Comparison of ENCODE assay signal across 8 cellular contexts in genomic region chr3:3170998-3171397, GRCh38. TPM values are rescaled to one million over a fixed set of nuclear protein-coding genes. Genes with fewer than 3 reads are reported as not detected.
DNase-seq lines count a peak whose midpoint lies in the region; ATAC-seq and TF ChIP-seq lines count a peak whose summit lies in the region.

No MANE protein-coding gene starts in this region.

- H3K4me3 ChIP-seq in fibroblast of villous mesenchyme (ENCODE audit: low read depth, low read length) (no peak overlapping the region), thyroid gland (replicated peaks in 1 of 3) (no peak overlapping the region)

- peaks cover 38% of the 10 kb centered on the region for H3K4me1 Mint-ChIP-seq in T-helper 2 cell treated with Interferon-gamma antibody and Interleukin-4, amounts not matched to agents 5 μg/mL and 100 μg/mL, for 36 hours (ENCODE audit: low read depth)

- H3K4me3 Mint-ChIP-seq in T-helper 2 cell treated with Interferon-gamma antibody and Interleukin-4, amounts not matched to agents 5 μg/mL and 100 μg/mL, for 36 hours = peak overlapping the region; percentile 69

- no peaks in the 10 kb centered on the region for H3K9me3 Mint-ChIP-seq in T-helper 2 cell treated with Interferon-gamma antibody and Interleukin-4, amounts not matched to agents 5 μg/mL and 100 μg/mL, for 36 hours

- intact Hi-C loops in thyroid gland (cut with DNase I) = no loop called here

- H3K4me1 ChIP-seq in thyroid gland = peaks cover 0 to 5% of the 10 kb centered on the region in 2 donors

- H3K36me3 ChIP-seq in thyroid gland = peaks cover 38 to 50% of the 10 kb centered on the region in 2 donors

- peak; percentile 0 for DNase-seq in NCI-H2196 (lab: John Stamatoyannopoulos, UW; ENCODE audit: unreplicated experiment)
- no peak for DNase-seq in NCI-H2196 treated with DMSO at 0.1 percent for 48 hours (lab: John Stamatoyannopoulos, UW; ENCODE audit: unreplicated experiment)
- no peak for DNase-seq in T-helper 2 cell treated with Interferon-gamma antibody and Interleukin-4, amounts not matched to agents 5 μg/mL and 100 μg/mL, for 36 hours (ENCODE audit: low spot score)
- DNase-seq in fibroblast of villous mesenchyme (ENCODE audit: low read depth) = peak; percentile 48
- DNase-seq in thyroid gland = no peak
- no peak for DNase-seq in activated CD4-positive, CD25-positive, alpha-beta regulatory T cell treated with anti-CD3 and anti-CD28 coated beads, Interleukin-2, amount 50 U/mL, for 72 hours

- WGBS in thyroid gland, 2 donors = 67% methylated on average over 5 of the region's 5 CpGs

- H3K27me3 ChIP-seq in thyroid gland = no peaks in the 10 kb centered on the region

- H3K9me3 ChIP-seq in thyroid gland = no peaks in the 10 kb centered on the region

- H3K27ac ChIP-seq in thyroid gland = no peak overlapping the region

- TF ChIP-seq CTCF in fibroblast of villous mesenchyme (IDR thresholded peaks at IDR 0.05; ENCODE audit: insufficient read depth, low read depth, low read length) (peak; percentile 38), thyroid gland (IDR thresholded peaks at IDR 0.05) (peak in 4 of 6 experiments; percentile 14 to 39 (median 28))

- peak; percentile 55 for ATAC-seq in HG02885 (IDR thresholded peaks at IDR 0.05; ENCODE audit: poor library complexity, unreplicated experiment)
- no peak for ATAC-seq in GM21723 (IDR thresholded peaks at IDR 0.05; ENCODE audit: unreplicated experiment)

- peaks cover 65% of the 10 kb centered on the region for H3K36me3 Mint-ChIP-seq in T-helper 2 cell treated with Interferon-gamma antibody and Interleukin-4, amounts not matched to agents 5 μg/mL and 100 μg/mL, for 36 hours (ENCODE audit: low read depth)

- H3K27me3 Mint-ChIP-seq in T-helper 2 cell treated with Interferon-gamma antibody and Interleukin-4, amounts not matched to agents 5 μg/mL and 100 μg/mL, for 36 hours (ENCODE audit: low read depth) = no peaks in the 10 kb centered on the region

- H3K27ac Mint-ChIP-seq in T-helper 2 cell treated with Interferon-gamma antibody and Interleukin-4, amounts not matched to agents 5 μg/mL and 100 μg/mL, for 36 hours = peak overlapping the region; percentile 65

- no peak for TF ChIP-seq POLR2A in thyroid gland (IDR thresholded peaks at IDR 0.05)

RNA-seq across cellular contexts. Expression of gene CRBN, which starts 8.5 kb away (rescaled TPM):
- total RNA-seq in fibroblast of villous mesenchyme (40.2 and 47.7 TPM in 2 replicates), thyroid gland (100 to 1,000 TPM in 2 of 4 donors, 10 to 100 TPM in 2; 74.3 to 138 (median 91.4) TPM)

RNA-seq across cellular contexts. Expression of gene TRNT1, which starts 44.3 kb away (rescaled TPM):
- total RNA-seq in fibroblast of villous mesenchyme = 21.6 and 32.4 TPM in 2 replicates
- 10 to 100 TPM; 19.2 to 41.5 (median 28.2) TPM for total RNA-seq in thyroid gland

Comparison
In these comparisons a context has a peak if more than half of its experiments do, and no peak if none do; other contexts are left out.
1. DNase-seq: peak in NCI-H2196 (single experiment) and fibroblast of villous mesenchyme (single experiment); none in NCI-H2196 treated with DMSO at 0.1 percent for 48 hours (single experiment), T-helper 2 cell treated with Interferon-gamma antibody and Interleukin-4, amounts not matched to agents 5 μg/mL and 100 μg/mL, for 36 hours (single experiment), thyroid gland (0 of 2) and activated CD4-positive, CD25-positive, alpha-beta regulatory T cell treated with anti-CD3 and anti-CD28 coated beads, Interleukin-2, amount 50 U/mL, for 72 hours (single experiment).